In genomic region chr5:132011561-132012384, GRCh38 we compare ENCODE assay signal across 8 cellular contexts. TPM values are rescaled to one million over a fixed set of nuclear protein-coding genes. Genes with fewer than 3 reads are reported as not detected.
DNase-seq lines count a peak whose midpoint lies in the region; ATAC-seq and TF ChIP-seq lines count a peak whose summit lies in the region.

Gene ACSL6 (minus strand): TSS chr5:132011658. CDS start chr5:132011553, 105 bp downstream.

- intact Hi-C loops in tibial artery (cut with DNase I; ENCODE audit: low total_unique reads), result no loop called here

- H3K27me3 Mint-ChIP-seq in endodermal cell (ENCODE audit: insufficient read depth), result peaks cover 31% of the 10 kb centered on the region

- H3K4me1 Mint-ChIP-seq in endodermal cell, result peaks cover 10% of the 10 kb centered on the region

- TF ChIP-seq CTCF in endodermal cell (conservative IDR thresholded peaks at IDR 0.05) (peak; percentile 24), tibial artery (IDR thresholded peaks at IDR 0.05) (no peak)

- H3K27me3 ChIP-seq in endodermal cell (ENCODE audit: control insufficient read depth, insufficient read depth, low read length, poor library complexity, severe bottlenecking) (peaks cover 48% of the 10 kb centered on the region), mononuclear cell (ENCODE audit: insufficient read depth, low read length) (peaks cover 48% of the 10 kb centered on the region), tibial artery (peaks cover 0 to 49% of the 10 kb centered on the region in 2 donors)

- DNase-seq in NCI-H82 (lab: John Stamatoyannopoulos, UW) (peak; percentile 43), NCI-H82 treated with DMSO at 0.1 percent for 48 hours (lab: John Stamatoyannopoulos, UW; ENCODE audit: unreplicated experiment) (no peak), endodermal cell (peak; percentile 81), tibial artery (peak; percentile 16 to 60)
- DNase-seq in activated CD8-positive, alpha-beta memory T cell treated with anti-CD3 and anti-CD28 coated beads for 24 hours, result peak; percentile 72

- peak within 1 kb of the TSS; percentile 60 for H3K4me3 Mint-ChIP-seq in endodermal cell

- H3K4me3 ChIP-seq in endodermal cell (ENCODE audit: low read length) (peak within 1 kb of the TSS; percentile 62), mononuclear cell (ENCODE audit: low read length) (peak within 1 kb of the TSS; percentile 30), tibial artery (peak within 1 kb of the TSS; percentile 52 to 66)

- H3K4me1 ChIP-seq in endodermal cell (ENCODE audit: control insufficient read depth, insufficient read depth, low read length) (peaks cover 4% of the 10 kb centered on the region), mononuclear cell (ENCODE audit: insufficient read depth, low read length) (peaks cover 7% of the 10 kb centered on the region), tibial artery (peaks cover 0 to 16% (median 14%) of the 10 kb centered on the region in 4 donors)

- no peak within 1 kb of the TSS for H3K9ac ChIP-seq in endodermal cell (ENCODE audit: extremely low read depth, low read length, poor library complexity, severe bottlenecking)

- H3K9me3 ChIP-seq in endodermal cell (ENCODE audit: control insufficient read depth, low read length) (no peaks in the 10 kb centered on the region), mononuclear cell (ENCODE audit: low read depth, low read length) (no peaks in the 10 kb centered on the region), tibial artery (no peaks in the 10 kb centered on the region)

- no peaks in the 10 kb centered on the region for H3K36me3 Mint-ChIP-seq in endodermal cell (ENCODE audit: low read depth)

- WGBS in endodermal cell (ENCODE audit: insufficient coverage in 1 of 2, insufficient read length in 1 of 2), 2 experiments, result 3 to 8% methylated on average over 26 to 72 of the region's 72 CpGs

- H3K9me3 Mint-ChIP-seq in endodermal cell, result no peaks in the 10 kb centered on the region

- ATAC-seq in GM18511 (IDR thresholded peaks at IDR 0.05; ENCODE audit: unreplicated experiment) (no peak), HG03521 (IDR thresholded peaks at IDR 0.05; ENCODE audit: unreplicated experiment) (no peak)

- H3K36me3 ChIP-seq in endodermal cell (ENCODE audit: control insufficient read depth, insufficient read depth, low read length) (no peaks in the 10 kb centered on the region), tibial artery (no peaks in the 10 kb centered on the region)

- H3K27ac ChIP-seq in endodermal cell (ENCODE audit: low read depth, low read length) (no peak within 1 kb of the TSS), tibial artery (no peak within 1 kb of the TSS)

- H3K27ac Mint-ChIP-seq in endodermal cell, result no peak within 1 kb of the TSS

RNA-seq across cellular contexts. Expression of gene ACSL6, which starts in this region (rescaled TPM):
- under 1 TPM; 0.04 to 0.73 TPM for total RNA-seq in endodermal cell
- polyA plus RNA-seq in endodermal cell (2013, experiment 1 of 2), result 1.4 TPM
- 0.29 TPM for polyA plus RNA-seq in endodermal cell (2013, experiment 2 of 2)
- 24.8 TPM for total RNA-seq in mononuclear cell

Comparison
In these comparisons a context has a peak if more than half of its experiments do, and no peak if none do; other contexts are left out.
1. RNA of gene ACSL6 (total RNA-seq): 24.8 TPM in mononuclear cell (single experiment); 0.04 to 0.73 TPM in endodermal cell; every median in the first group is over 10 times any median in the second.
2. Peak in every context shown above with its lines, with median percentiles within 50 percentile points of each other: H3K4me3 ChIP-seq.